In the genomic region with DNA sequence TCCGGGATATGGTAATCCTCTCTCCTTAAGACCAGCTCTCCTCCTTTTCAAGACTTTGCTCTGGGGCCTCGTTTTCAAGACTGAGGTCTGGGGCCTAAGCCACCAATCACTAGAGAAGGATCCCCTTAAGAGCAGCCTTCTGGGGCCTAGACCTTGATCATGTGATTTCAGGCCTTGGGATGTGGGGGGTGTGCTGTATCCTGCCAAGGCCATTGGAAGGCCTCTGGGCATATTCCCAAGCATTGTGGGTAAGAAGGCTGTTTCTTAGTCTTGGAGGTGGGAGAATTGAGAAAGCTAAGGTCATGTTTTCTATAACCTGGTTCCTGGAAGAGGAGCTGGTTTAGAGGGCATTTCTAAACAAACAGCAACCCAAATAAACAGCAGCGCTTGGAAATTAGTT, we compare ENCODE assay signal across 22 cellular contexts. TPM values are rescaled to one million over a fixed set of nuclear protein-coding genes. Genes with fewer than 3 reads are reported as not detected.
DNase-seq lines count a peak whose midpoint lies in the region; ATAC-seq and TF ChIP-seq lines count a peak whose summit lies in the region.
"Had no signal": no experiment of that assay in that cellular context is flagged by ENCODE, and none has a peak within 500 bp of the region (broad histone marks: within the 10 kb centered on the region; RNA-seq: fewer than 3 reads in every experiment).

No MANE protein-coding gene starts in this region.

- H3K4me3 ChIP-seq in fibroblast of pulmonary artery (replicated peaks; ENCODE audit: low read depth, low read length): no peak overlapping the region

- intact Hi-C loops in activated CD4-positive, alpha-beta T cell treated with anti-CD3 and anti-CD28 coated beads for 36 hours (cut with DNase I, micrococcal nuclease): no loop called here

- TF ChIP-seq CTCF in fibroblast of pulmonary artery (IDR thresholded peaks at IDR 0.05; ENCODE audit: low read length, missing control alignments) (no peak), mesothelial cell of epicardium (IDR thresholded peaks at IDR 0.05; ENCODE audit: unreplicated experiment) (no peak), type B pancreatic cell (conservative IDR thresholded peaks at IDR 0.05) (no peak)

- H3K27ac Mint-ChIP-seq in activated CD4-positive, alpha-beta T cell treated with anti-CD3 and anti-CD28 coated beads for 36 hours: peak overlapping the region; percentile 47
- H3K27ac Mint-ChIP-seq in mesothelial cell of epicardium (peak overlapping the region; percentile 24), type B pancreatic cell (no peak overlapping the region)
- H3K27ac Mint-ChIP-seq: activated B cell treated with CpG ODN at 0.5 μM for 24 hours; activated CD8-positive, alpha-beta T cell treated with anti-CD3 and anti-CD28 coated beads, Interleukin-2, amount 10 ng/mL, durations not matched to agents 7 days and 5 days; activated naive CD4-positive, alpha-beta T cell treated with anti-CD3 and anti-CD28 coated beads for 36 hours; HFFc6; natural killer cell treated with Interleukin-12 subunit alpha and Interleukin-12 subunit beta and Interleukin-15 and Interleukin-18, amount 100 ng/mL, for 72 hours; T-helper 2 cell treated with Interferon-gamma antibody and Interleukin-4, amounts not matched to agents 5 μg/mL and 100 μg/mL, for 36 hours had no signal

- H3K4me3 Mint-ChIP-seq in activated CD4-positive, alpha-beta T cell treated with anti-CD3 and anti-CD28 coated beads for 36 hours: no peak overlapping the region
- H3K4me3 Mint-ChIP-seq in mesothelial cell of epicardium (no peak overlapping the region), type B pancreatic cell (peak overlapping the region; percentile 12)
- H3K4me3 Mint-ChIP-seq: activated B cell treated with CpG ODN at 0.5 μM for 24 hours; activated CD8-positive, alpha-beta T cell treated with anti-CD3 and anti-CD28 coated beads, Interleukin-2, amount 10 ng/mL, durations not matched to agents 7 days and 5 days; activated naive CD4-positive, alpha-beta T cell treated with anti-CD3 and anti-CD28 coated beads for 36 hours; activated T-cell treated with anti-CD3 and anti-CD28 coated beads, Interleukin-2, amount 50 U/mL, for 4 hours; HFFc6; natural killer cell treated with Interleukin-12 subunit alpha and Interleukin-12 subunit beta and Interleukin-15 and Interleukin-18, amount 100 ng/mL, for 72 hours; T-helper 2 cell treated with Interferon-gamma antibody and Interleukin-4, amounts not matched to agents 5 μg/mL and 100 μg/mL, for 36 hours had no signal

- H3K4me1 Mint-ChIP-seq in activated CD4-positive, alpha-beta T cell treated with anti-CD3 and anti-CD28 coated beads for 36 hours: peaks cover 7% of the 10 kb centered on the region
- H3K4me1 Mint-ChIP-seq in mesothelial cell of epicardium (peaks cover 8% of the 10 kb centered on the region), type B pancreatic cell (ENCODE audit: unreplicated experiment) (peaks cover 28% of the 10 kb centered on the region)

- peaks cover 12% of the 10 kb centered on the region for H3K36me3 Mint-ChIP-seq in activated CD4-positive, alpha-beta T cell treated with anti-CD3 and anti-CD28 coated beads for 36 hours (ENCODE audit: low read depth)
- H3K36me3 Mint-ChIP-seq in mesothelial cell of epicardium (peaks cover 7% of the 10 kb centered on the region), type B pancreatic cell (peaks cover 26% of the 10 kb centered on the region)
- H3K36me3 Mint-ChIP-seq: natural killer cell treated with Interleukin-12 subunit alpha and Interleukin-12 subunit beta and Interleukin-15 and Interleukin-18, amount 100 ng/mL, for 72 hours had no signal

- H3K9me3 Mint-ChIP-seq in activated CD4-positive, alpha-beta T cell treated with anti-CD3 and anti-CD28 coated beads for 36 hours (ENCODE audit: low read depth): no peaks in the 10 kb centered on the region
- H3K9me3 Mint-ChIP-seq in mesothelial cell of epicardium (no peaks in the 10 kb centered on the region), type B pancreatic cell (no peaks in the 10 kb centered on the region)
- H3K9me3 Mint-ChIP-seq: activated B cell treated with CpG ODN at 0.5 μM for 24 hours; activated naive CD4-positive, alpha-beta T cell treated with anti-CD3 and anti-CD28 coated beads for 36 hours; activated T-cell treated with anti-CD3 and anti-CD28 coated beads, Interleukin-2, amount 50 U/mL, for 4 hours; HFFc6; natural killer cell treated with Interleukin-12 subunit alpha and Interleukin-12 subunit beta and Interleukin-15 and Interleukin-18, amount 100 ng/mL, for 72 hours; T-helper 2 cell treated with Interferon-gamma antibody and Interleukin-4, amounts not matched to agents 5 μg/mL and 100 μg/mL, for 36 hours had no signal

- no peak for ATAC-seq in activated CD4-positive, alpha-beta T cell treated with anti-CD3 and anti-CD28 coated beads for 36 hours
- no peak for ATAC-seq in HG02938 (IDR thresholded peaks at IDR 0.05; ENCODE audit: unreplicated experiment)
- ATAC-seq in HG03135 (IDR thresholded peaks at IDR 0.05; ENCODE audit: unreplicated experiment): no peak
- ATAC-seq: activated CD8-positive, alpha-beta T cell treated with anti-CD3 and anti-CD28 coated beads, Interleukin-2, amount 10 ng/mL, durations not matched to agents 7 days and 5 days; activated T-cell treated with anti-CD3 and anti-CD28 coated beads, Interleukin-2, amount 50 U/mL, for 4 hours; natural killer cell treated with Interleukin-12 subunit alpha and Interleukin-12 subunit beta and Interleukin-15 and Interleukin-18, amount 100 ng/mL, for 72 hours; PC-3 had no signal

- CTCF ChIA-PET in activated CD4-positive, alpha-beta T cell treated with anti-CD3 and anti-CD28 coated beads for 36 hours (lab: Charles Lee): no interaction called here

- no peak for DNase-seq in activated CD4-positive, alpha-beta T cell treated with anti-CD3 and anti-CD28 coated beads for 36 hours
- no peak for DNase-seq in activated CD4-positive, alpha-beta T cell treated with anti-CD3 and anti-CD28 coated beads for 1 hour
- DNase-seq in fibroblast of pulmonary artery (ENCODE audit: low read depth) (peak; percentile 27), mesothelial cell of epicardium (ENCODE audit: low spot score in 2 of 2, unreplicated experiment in 2 of 2) (no peak), type B pancreatic cell (ENCODE audit: extremely low spot score, unreplicated experiment) (no peak), NCI-H2171 treated with DMSO at 0.1 percent for 48 hours (lab: John Stamatoyannopoulos, UW) (no peak)
- DNase-seq: 8988T; activated B cell treated with CpG ODN at 0.5 μM for 24 hours; activated CD8-positive, alpha-beta T cell treated with anti-CD3 and anti-CD28 coated beads, Interleukin-2, amount 10 ng/mL, durations not matched to agents 7 days and 5 days; activated naive CD4-positive, alpha-beta T cell treated with anti-CD3 and anti-CD28 coated beads for 36 hours; activated T-cell treated with anti-CD3 and anti-CD28 coated beads, Interleukin-2, amount 50 U/mL, for 4 hours; DMS53; HFFc6; MM.1S; NCI-H1694 treated with DMSO at 0.1 percent for 48 hours; NCI-H2227 treated with DMSO at 0.1 percent for 48 hours; PC-3; stimulated activated CD4-positive, alpha-beta T cell treated with anti-CD3 and anti-CD28 coated beads, Interleukin-4, amount 100 ng/mL, for 4 hours had no signal

- POLR2A ChIA-PET in activated CD4-positive, alpha-beta T cell treated with anti-CD3 and anti-CD28 coated beads for 36 hours (lab: Charles Lee): interaction anchor here (0.9 kb wide), 1 partner anchor 10 kb away, joined by 3 read pairs; no protein-coding TSS in a partner anchor

- no peaks in the 10 kb centered on the region for H3K27me3 Mint-ChIP-seq in activated CD4-positive, alpha-beta T cell treated with anti-CD3 and anti-CD28 coated beads for 36 hours
- H3K27me3 Mint-ChIP-seq in mesothelial cell of epicardium (ENCODE audit: low read depth): no peaks in the 10 kb centered on the region
- no peaks in the 10 kb centered on the region for H3K27me3 Mint-ChIP-seq in type B pancreatic cell
- H3K27me3 Mint-ChIP-seq: activated B cell treated with CpG ODN at 0.5 μM for 24 hours; natural killer cell treated with Interleukin-12 subunit alpha and Interleukin-12 subunit beta and Interleukin-15 and Interleukin-18, amount 100 ng/mL, for 72 hours had no signal

RNA-seq across cellular contexts. Expression of a gene that starts 12.1 kb away (rescaled TPM):
- 10 to 100 TPM; 10.5 to 12.2 TPM for total RNA-seq in activated CD4-positive, alpha-beta T cell treated with anti-CD3 and anti-CD28 coated beads for 36 hours
- 42.5 to 44.4 TPM (median 44.0 TPM) in 3 replicates for total RNA-seq in mesothelial cell of epicardium
- total RNA-seq in type B pancreatic cell (ENCODE audit: low replicate concordance): 48.8 and 76.3 TPM in 2 replicates
